Comparison of ENCODE assay signal across 28 cellular contexts in genomic region chr5:59325070-59325469, GRCh38.
"Had no signal": no experiment of that assay in that cellular context is flagged by ENCODE, and none has a peak within 500 bp of the region (broad histone marks: within the 10 kb centered on the region; RNA-seq: fewer than 3 reads in every experiment).

No MANE protein-coding gene starts in this region.

- H3K9me3 Mint-ChIP-seq: stimulated activated effector memory CD8-positive, alpha-beta T cell treated with anti-CD3 and anti-CD28 coated beads, Interleukin-12 subunit alpha, Interleukin-12 subunit beta, amount 100 ng/mL, for 72 hours; stimulated activated memory B cell treated with anti-CD40 and anti-IgM and Interleukin-4, amounts not matched to agents 10 μg/mL and 1 μg/mL and 100 μg/mL, for 72 hours; stimulated activated naive B cell treated with anti-CD40 and anti-IgM and Interleukin-4, amounts not matched to agents 10 μg/mL and 1 μg/mL and 100 μg/mL, for 72 hours; stimulated activated naive CD8-positive, alpha-beta T cell treated with anti-CD3 and anti-CD28 coated beads, Interleukin-15, amount 100 ng/mL, for 72 hours; stimulated activated naive CD8-positive, alpha-beta T cell treated with anti-CD3 and anti-CD28 coated beads, Interleukin-15, Interleukin-2, amounts not matched to agents 100 ng/mL and 50 ng/mL, for 24 hours had no signal

- H3K36me3 ChIP-seq: stomach, suprapubic skin, thoracic aorta, thyroid gland, tibial artery, tibial nerve, transverse colon, upper lobe of left lung, upper lobe of right lung, uterus, vagina had no signal

- ATAC-seq: stimulated activated effector memory CD8-positive, alpha-beta T cell treated with anti-CD3 and anti-CD28 coated beads, Interleukin-12 subunit alpha, Interleukin-12 subunit beta, amount 100 ng/mL, for 72 hours; stimulated activated memory B cell treated with anti-CD40 and anti-IgM and Interleukin-4, amounts not matched to agents 10 μg/mL and 1 μg/mL and 100 μg/mL, for 72 hours; stimulated activated naive B cell treated with anti-CD40 and anti-IgM and Interleukin-4, amounts not matched to agents 10 μg/mL and 1 μg/mL and 100 μg/mL, for 72 hours; stimulated activated naive CD8-positive, alpha-beta T cell treated with anti-CD3 and anti-CD28 coated beads, Interleukin-15, amount 100 ng/mL, for 72 hours; stimulated activated naive CD8-positive, alpha-beta T cell treated with anti-CD3 and anti-CD28 coated beads, Interleukin-15, Interleukin-2, amounts not matched to agents 100 U/mL and 50 U/mL, for 24 hours; upper lobe of right lung had no signal

- H3K4me3 ChIP-seq: stomach, suprapubic skin, testis, thoracic aorta, thyroid gland, tibial artery, tibial nerve, transverse colon, upper lobe of left lung, upper lobe of right lung, uterus, vagina had no signal

- H3K4me3 Mint-ChIP-seq: stimulated activated effector memory CD8-positive, alpha-beta T cell treated with anti-CD3 and anti-CD28 coated beads, Interleukin-12 subunit alpha, Interleukin-12 subunit beta, amount 100 ng/mL, for 72 hours; stimulated activated memory B cell treated with anti-CD40 and anti-IgM and Interleukin-4, amounts not matched to agents 10 μg/mL and 1 μg/mL and 100 μg/mL, for 72 hours; stimulated activated naive B cell treated with anti-CD40 and anti-IgM and Interleukin-4, amounts not matched to agents 10 μg/mL and 1 μg/mL and 100 μg/mL, for 72 hours; stimulated activated naive CD8-positive, alpha-beta T cell treated with anti-CD3 and anti-CD28 coated beads, Interleukin-15, amount 100 ng/mL, for 72 hours; stimulated activated naive CD8-positive, alpha-beta T cell treated with anti-CD3 and anti-CD28 coated beads, Interleukin-15, Interleukin-2, amounts not matched to agents 100 ng/mL and 50 ng/mL, for 24 hours had no signal

- H3K27me3 Mint-ChIP-seq: stimulated activated memory B cell treated with anti-CD40 and anti-IgM and Interleukin-4, amounts not matched to agents 10 μg/mL and 1 μg/mL and 100 μg/mL, for 72 hours; stimulated activated naive B cell treated with anti-CD40 and anti-IgM and Interleukin-4, amounts not matched to agents 10 μg/mL and 1 μg/mL and 100 μg/mL, for 72 hours had no signal

- DNase-seq: stimulated activated CD4-positive, alpha-beta T cell treated with anti-CD3 and anti-CD28 coated beads, Interleukin-2, amount 100 ng/mL, for 48 hours; stimulated activated CD4-positive, alpha-beta T cell treated with anti-CD3 and anti-CD28 coated beads, Interleukin-4, amount 100 ng/mL, for 1 hour; stimulated activated CD4-positive, alpha-beta T cell treated with anti-CD3 and anti-CD28 coated beads, Interleukin-4, amount 100 ng/mL, for 24 hours; stimulated activated CD4-positive, alpha-beta T cell treated with anti-CD3 and anti-CD28 coated beads, Interleukin-4, amount 100 ng/mL, for 4 hours; stimulated activated CD8-positive, alpha-beta memory T cell treated with anti-CD3 and anti-CD28 coated beads, Interleukin-4, amount 100 ng/mL, for 48 hours; stimulated activated naive B cell treated with anti-CD40 and anti-IgM and Interleukin-4, amounts not matched to agents 10 μg/mL and 1 μg/mL and 100 μg/mL, for 72 hours; stimulated activated naive CD4-positive, alpha-beta T cell; stimulated activated naive CD4-positive, alpha-beta T cell treated with Interleukin-2 at 50 U/mL for 16 hours; stimulated activated naive CD8-positive, alpha-beta T cell treated with anti-CD3 and anti-CD28 coated beads, Interleukin-15, amount 100 ng/mL, for 72 hours; stimulated activated naive CD8-positive, alpha-beta T cell treated with anti-CD3 and anti-CD28 coated beads, Interleukin-15, Interleukin-2, amounts not matched to agents 100 U/mL and 50 U/mL, for 24 hours; stomach; substantia nigra; testis; thyroid gland; tibial artery; transverse colon; trophoblast cell; upper lobe of left lung; upper lobe of right lung; uterus had no signal

- H3K27ac ChIP-seq: stomach, suprapubic skin, testis, thoracic aorta, thyroid gland, tibial artery, tibial nerve, transverse colon, upper lobe of left lung, upper lobe of right lung, uterus, vagina had no signal

- H3K27me3 ChIP-seq: stomach, suprapubic skin, testis, thyroid gland, tibial artery, tibial nerve, transverse colon, upper lobe of left lung, upper lobe of right lung, uterus, vagina had no signal

- H3K27ac Mint-ChIP-seq: stimulated activated effector memory CD8-positive, alpha-beta T cell treated with anti-CD3 and anti-CD28 coated beads, Interleukin-12 subunit alpha, Interleukin-12 subunit beta, amount 100 ng/mL, for 72 hours; stimulated activated memory B cell treated with anti-CD40 and anti-IgM and Interleukin-4, amounts not matched to agents 10 μg/mL and 1 μg/mL and 100 μg/mL, for 72 hours; stimulated activated naive B cell treated with anti-CD40 and anti-IgM and Interleukin-4, amounts not matched to agents 10 μg/mL and 1 μg/mL and 100 μg/mL, for 72 hours; stimulated activated naive CD8-positive, alpha-beta T cell treated with anti-CD3 and anti-CD28 coated beads, Interleukin-15, amount 100 ng/mL, for 72 hours; stimulated activated naive CD8-positive, alpha-beta T cell treated with anti-CD3 and anti-CD28 coated beads, Interleukin-15, Interleukin-2, amounts not matched to agents 100 ng/mL and 50 ng/mL, for 24 hours had no signal

- H3K4me1 ChIP-seq: suprapubic skin, testis, upper lobe of right lung, uterus had no signal

- FAIRE-seq: urothelium cell line had no signal

- H3K9me3 ChIP-seq: stomach, suprapubic skin, testis, thoracic aorta, thyroid gland, tibial artery, tibial nerve, transverse colon, upper lobe of left lung, upper lobe of right lung, uterus, vagina had no signal

- H3K36me3 Mint-ChIP-seq: stimulated activated effector memory CD8-positive, alpha-beta T cell treated with anti-CD3 and anti-CD28 coated beads, Interleukin-12 subunit alpha, Interleukin-12 subunit beta, amount 100 ng/mL, for 72 hours; stimulated activated memory B cell treated with anti-CD40 and anti-IgM and Interleukin-4, amounts not matched to agents 10 μg/mL and 1 μg/mL and 100 μg/mL, for 72 hours; stimulated activated naive B cell treated with anti-CD40 and anti-IgM and Interleukin-4, amounts not matched to agents 10 μg/mL and 1 μg/mL and 100 μg/mL, for 72 hours had no signal

- H3K4me1 Mint-ChIP-seq: stimulated activated effector memory CD8-positive, alpha-beta T cell treated with anti-CD3 and anti-CD28 coated beads, Interleukin-12 subunit alpha, Interleukin-12 subunit beta, amount 100 ng/mL, for 72 hours; stimulated activated memory B cell treated with anti-CD40 and anti-IgM and Interleukin-4, amounts not matched to agents 10 μg/mL and 1 μg/mL and 100 μg/mL, for 72 hours; stimulated activated naive CD8-positive, alpha-beta T cell treated with anti-CD3 and anti-CD28 coated beads, Interleukin-15, amount 100 ng/mL, for 72 hours had no signal
